In genomic region chr10:34272316-34272715, GRCh38 we compare ENCODE assay signal across 1 cellular context.
TF ChIP-seq lines count a peak whose summit lies in the region.

No MANE protein-coding gene starts in this region.

TF ChIP-seq in GM12878, 131 proteins besides CTCF, POLR2A, EP300 and RAD21:
- TF ChIP-seq KAT2A (conservative IDR thresholded peaks at IDR 0.05; ENCODE audit: control insufficient read depth, low read depth, low read length) (no peak), STAT3 (IDR thresholded peaks at IDR 0.05; ENCODE audit: low read depth, low read length) (no peak), NFYA (IDR thresholded peaks at IDR 0.05; ENCODE audit: borderline replicate concordance, low read depth, low read length) (no peak), BACH1 (IDR thresholded peaks at IDR 0.05; ENCODE audit: borderline replicate concordance) (no peak), POLR2AphosphoS2 (IDR thresholded peaks at IDR 0.05; ENCODE audit: low read depth, low read length) (no peak), ELK1 (IDR thresholded peaks at IDR 0.05; ENCODE audit: low read depth, low read length) (no peak), HDAC6 (IDR thresholded peaks at IDR 0.05; ENCODE audit: unreplicated experiment) (no peak), FOXM1 (IDR thresholded peaks at IDR 0.05; ENCODE audit: low read depth, low read length) (no peak), CHD1 (IDR thresholded peaks at IDR 0.05; ENCODE audit: low read depth, low read length) (no peak), CHD2 (IDR thresholded peaks at IDR 0.05; ENCODE audit: borderline replicate concordance, low read depth, low read length) (no peak), ZNF687 (IDR thresholded peaks at IDR 0.05) (no peak), ZNF207 (IDR thresholded peaks at IDR 0.05; ENCODE audit: borderline replicate concordance) (no peak)
